In genomic region chr9:115364991-115365390, GRCh38 we compare ENCODE assay signal across 31 cellular contexts.
"Had no signal": no experiment of that assay in that cellular context is flagged by ENCODE, and none has a peak within 500 bp of the region (broad histone marks: within the 10 kb centered on the region; RNA-seq: fewer than 3 reads in every experiment).

No MANE protein-coding gene starts in this region.

- DNase-seq: activated B cell treated with CpG ODN at 0.5 μM for 24 hours; activated CD4-positive, alpha-beta T cell treated with anti-CD3 and anti-CD28 coated beads for 48 hours; activated CD4-positive, alpha-beta T cell treated with anti-CD3 and anti-CD28 coated beads, Interleukin-2, amount 50 U/mL, for 1 hour; activated CD4-positive, alpha-beta T cell treated with anti-CD3 and anti-CD28 coated beads, Interleukin-2, amount 50 U/mL, for 48 hours; activated CD8-positive, alpha-beta memory T cell treated with anti-CD3 and anti-CD28 coated beads for 24 hours; activated CD8-positive, alpha-beta T cell treated with anti-CD3 and anti-CD28 coated beads for 36 hours; activated effector memory CD4-positive, alpha-beta T cell treated with Interleukin-2 at 50 U/mL for 16 hours; activated gamma-delta T cell treated with Interleukin-2 at 50 U/mL for 16 hours; activated naive CD4-positive, alpha-beta T cell treated with anti-CD3 and anti-CD28 coated beads, Interleukin-2, amount 50 U/mL, for 16 hours; activated naive CD4-positive, alpha-beta T cell treated with Interleukin-2 at 50 U/mL for 16 hours; activated T-cell treated with anti-CD3 and anti-CD28 coated beads, Interleukin-2, amount 50 U/mL, for 4 hours; amniotic stem cell; aorta; body of pancreas; caudate nucleus; cortex of kidney; dermis blood vessel endothelial cell; effector CD4-positive, alpha-beta T cell; effector memory CD8-positive, alpha-beta T cell; erythroblast; foreskin fibroblast; head of caudate nucleus; T-helper 1 cell; T-helper 17 cell; T1000; WERI-Rb-1 had no signal

- H3K4me1 ChIP-seq: body of pancreas had no signal

- H3K4me3 Mint-ChIP-seq: activated B cell treated with CpG ODN at 0.5 μM for 24 hours; activated CD8-positive, alpha-beta T cell treated with anti-CD3 and anti-CD28 coated beads for 36 hours; activated naive CD8-positive, alpha-beta T cell; activated T-cell treated with anti-CD3 and anti-CD28 coated beads, Interleukin-2, amount 50 U/mL, for 4 hours; activated T-helper 17 cell treated with anti-CD3 and anti-CD28 coated beads, Interleukin-2, amount 50 U/mL, for 72 hours; effector memory CD8-positive, alpha-beta T cell; T-helper 17 cell; T-helper 2 cell treated with Interferon-gamma antibody and Interleukin-4, amounts not matched to agents 5 μg/mL and 100 μg/mL, for 36 hours had no signal

- H3K27me3 ChIP-seq: body of pancreas, esophagus muscularis mucosa had no signal

- H3K27ac Mint-ChIP-seq: activated B cell treated with CpG ODN at 0.5 μM for 24 hours; activated CD8-positive, alpha-beta T cell treated with anti-CD3 and anti-CD28 coated beads for 36 hours; activated naive CD8-positive, alpha-beta T cell; activated T-helper 17 cell treated with anti-CD3 and anti-CD28 coated beads, Interleukin-2, amount 50 U/mL, for 72 hours; effector memory CD8-positive, alpha-beta T cell; T-helper 17 cell; T-helper 2 cell treated with Interferon-gamma antibody and Interleukin-4, amounts not matched to agents 5 μg/mL and 100 μg/mL, for 36 hours had no signal

- H3K36me3 ChIP-seq: esophagus muscularis mucosa, WERI-Rb-1 had no signal

- H3K9me3 ChIP-seq: body of pancreas, esophagus muscularis mucosa had no signal

- H3K27me3 Mint-ChIP-seq: activated B cell treated with CpG ODN at 0.5 μM for 24 hours had no signal

- H3K4me3 ChIP-seq: body of pancreas, esophagus muscularis mucosa had no signal

- H3K4me1 Mint-ChIP-seq: activated B cell treated with CpG ODN at 0.5 μM for 24 hours; activated T-helper 17 cell treated with anti-CD3 and anti-CD28 coated beads, Interleukin-2, amount 50 U/mL, for 72 hours; T-helper 17 cell had no signal

- ATAC-seq: activated CD4-positive, CD25-positive, alpha-beta regulatory T cell treated with anti-CD3 and anti-CD28 coated beads, Interleukin-2, amount 50 U/mL, for 24 hours; activated CD8-positive, alpha-beta T cell treated with anti-CD3 and anti-CD28 coated beads for 36 hours; activated T-cell treated with anti-CD3 and anti-CD28 coated beads, Interleukin-2, amount 50 U/mL, for 4 hours; activated T-helper 17 cell treated with anti-CD3 and anti-CD28 coated beads, Interleukin-2, amount 50 U/mL, for 72 hours; body of pancreas; effector memory CD8-positive, alpha-beta T cell; T-helper 17 cell had no signal

- H3K36me3 Mint-ChIP-seq: activated naive CD8-positive, alpha-beta T cell had no signal

- H3K27ac ChIP-seq: body of pancreas, esophagus muscularis mucosa, WERI-Rb-1 had no signal

- H3K9me3 Mint-ChIP-seq: activated B cell treated with CpG ODN at 0.5 μM for 24 hours; activated CD8-positive, alpha-beta T cell treated with anti-CD3 and anti-CD28 coated beads for 36 hours; activated T-cell treated with anti-CD3 and anti-CD28 coated beads, Interleukin-2, amount 50 U/mL, for 4 hours; activated T-helper 17 cell treated with anti-CD3 and anti-CD28 coated beads, Interleukin-2, amount 50 U/mL, for 72 hours; effector memory CD8-positive, alpha-beta T cell; T-helper 2 cell treated with Interferon-gamma antibody and Interleukin-4, amounts not matched to agents 5 μg/mL and 100 μg/mL, for 36 hours had no signal
